ENCODE assay signal across 10 cellular contexts in genomic region chr1:84089470-84090261, GRCh38. TPM values are rescaled to one million over a fixed set of nuclear protein-coding genes. Genes with fewer than 3 reads are reported as not detected.
DNase-seq lines count a peak whose midpoint lies in the region; ATAC-seq and TF ChIP-seq lines count a peak whose summit lies in the region.
"Had no signal": no experiment of that assay in that cellular context is flagged by ENCODE, and none has a peak within 500 bp of the region (broad histone marks: within the 10 kb centered on the region; RNA-seq: fewer than 3 reads in every experiment).

No MANE protein-coding gene starts in this region.

- H3K9me3 ChIP-seq in esophagus muscularis mucosa = no peaks in the 10 kb centered on the region
- H3K9me3 ChIP-seq: tibial artery had no signal

- TF ChIP-seq CTCF in chondrocyte (IDR thresholded peaks at IDR 0.05) (no peak), type B pancreatic cell (conservative IDR thresholded peaks at IDR 0.05) (no peak), esophagus muscularis mucosa (IDR thresholded peaks at IDR 0.05) (no peak)

- no peak overlapping the region for H3K27ac ChIP-seq in esophagus muscularis mucosa (replicated peaks in 1 of 4)
- H3K27ac ChIP-seq: tibial artery had no signal

- no peaks in the 10 kb centered on the region for H3K27me3 Mint-ChIP-seq in activated CD4-positive, alpha-beta T cell treated with anti-CD3 and anti-CD28 coated beads for 36 hours
- H3K27me3 Mint-ChIP-seq in chondrocyte (ENCODE audit: low read depth) = no peaks in the 10 kb centered on the region
- H3K27me3 Mint-ChIP-seq in type B pancreatic cell = no peaks in the 10 kb centered on the region

- no peak for DNase-seq in activated CD4-positive, alpha-beta T cell treated with anti-CD3 and anti-CD28 coated beads for 36 hours
- no peak for DNase-seq in activated CD4-positive, alpha-beta T cell treated with anti-CD3 and anti-CD28 coated beads for 48 hours
- peak; percentile 27 for DNase-seq in NCI-H460 (ENCODE audit: extremely low read depth, low read depth)
- no peak for DNase-seq in chondrocyte (ENCODE audit: low spot score)
- DNase-seq in skeletal muscle cell (ENCODE audit: low read depth) = peak; percentile 45
- no peak for DNase-seq in type B pancreatic cell (ENCODE audit: extremely low spot score, unreplicated experiment)
- no peak for DNase-seq in esophagus muscularis mucosa (ENCODE audit: extremely low spot score)
- no peak for DNase-seq in NCI-H2227 treated with DMSO at 0.1 percent for 48 hours (lab: John Stamatoyannopoulos, UW)
- DNase-seq: RPMI8226, tibial artery had no signal

- no peaks in the 10 kb centered on the region for H3K27me3 ChIP-seq in esophagus muscularis mucosa
- H3K27me3 ChIP-seq: tibial artery had no signal

- intact Hi-C loops in activated CD4-positive, alpha-beta T cell treated with anti-CD3 and anti-CD28 coated beads for 36 hours (cut with DNase I, micrococcal nuclease) = loop anchor here (2.0 to 5.0 kb wide), 2 partner anchors 13 to 68 kb away; no protein-coding TSS in a partner anchor
- intact Hi-C loops in esophagus muscularis mucosa (cut with DNase I) = no loop called here

- no peak overlapping the region for H3K4me3 ChIP-seq in skeletal muscle cell (ENCODE audit: low read depth, low read length)
- no peak overlapping the region for H3K4me3 ChIP-seq in esophagus muscularis mucosa
- H3K4me3 ChIP-seq: tibial artery had no signal

- no peaks in the 10 kb centered on the region for H3K36me3 Mint-ChIP-seq in activated CD4-positive, alpha-beta T cell treated with anti-CD3 and anti-CD28 coated beads for 36 hours (ENCODE audit: low read depth)
- H3K36me3 Mint-ChIP-seq in chondrocyte (ENCODE audit: low read depth) (no peaks in the 10 kb centered on the region), type B pancreatic cell (peaks cover 7% of the 10 kb centered on the region)

- peak; percentile 82 for ATAC-seq in activated CD4-positive, alpha-beta T cell treated with anti-CD3 and anti-CD28 coated beads for 36 hours

- POLR2A ChIA-PET in activated CD4-positive, alpha-beta T cell treated with anti-CD3 and anti-CD28 coated beads for 36 hours (lab: Charles Lee) = no interaction called here

- CTCF ChIA-PET in activated CD4-positive, alpha-beta T cell treated with anti-CD3 and anti-CD28 coated beads for 36 hours (lab: Charles Lee) = interaction anchor here (0.6 to 2.7 kb wide), 7 partner anchors 9 to 471 kb away, joined by 3 to 8 read pairs (median 4); partner anchors contain the start of gene SAMD13

- no peak for TF ChIP-seq EP300 in esophagus muscularis mucosa (IDR thresholded peaks at IDR 0.05)

- H3K4me3 Mint-ChIP-seq in activated CD4-positive, alpha-beta T cell treated with anti-CD3 and anti-CD28 coated beads for 36 hours = no peak overlapping the region
- no peak overlapping the region for H3K4me3 Mint-ChIP-seq in chondrocyte (ENCODE audit: unreplicated experiment)
- no peak overlapping the region for H3K4me3 Mint-ChIP-seq in type B pancreatic cell

- H3K36me3 ChIP-seq in esophagus muscularis mucosa = no peaks in the 10 kb centered on the region
- H3K36me3 ChIP-seq: tibial artery had no signal

- TF ChIP-seq POLR2A in esophagus muscularis mucosa (IDR thresholded peaks at IDR 0.05; ENCODE audit: low read depth) = no peak

- peak overlapping the region; percentile 75 for H3K27ac Mint-ChIP-seq in activated CD4-positive, alpha-beta T cell treated with anti-CD3 and anti-CD28 coated beads for 36 hours
- H3K27ac Mint-ChIP-seq in chondrocyte (ENCODE audit: unreplicated experiment) (peak overlapping the region; percentile 47), type B pancreatic cell (no peak overlapping the region)

- peaks cover 0 to 18% (median 7%) of the 10 kb centered on the region in 4 donors for H3K4me1 ChIP-seq in esophagus muscularis mucosa

- no peaks in the 10 kb centered on the region for H3K9me3 Mint-ChIP-seq in activated CD4-positive, alpha-beta T cell treated with anti-CD3 and anti-CD28 coated beads for 36 hours (ENCODE audit: low read depth)
- H3K9me3 Mint-ChIP-seq in chondrocyte (ENCODE audit: low read depth) (no peaks in the 10 kb centered on the region), type B pancreatic cell (no peaks in the 10 kb centered on the region)

- peaks cover 32% of the 10 kb centered on the region for H3K4me1 Mint-ChIP-seq in activated CD4-positive, alpha-beta T cell treated with anti-CD3 and anti-CD28 coated beads for 36 hours
- H3K4me1 Mint-ChIP-seq in chondrocyte (ENCODE audit: low read depth) = peaks cover 23% of the 10 kb centered on the region
- no peaks in the 10 kb centered on the region for H3K4me1 Mint-ChIP-seq in type B pancreatic cell (ENCODE audit: unreplicated experiment)

RNA-seq across cellular contexts. Expression of gene PRKACB, which starts 54.4 kb away (rescaled TPM):
- 10 to 100 TPM; 22.2 to 25.5 TPM for total RNA-seq in activated CD4-positive, alpha-beta T cell treated with anti-CD3 and anti-CD28 coated beads for 36 hours
- 44.0 and 46.3 TPM in 2 replicates for total RNA-seq in NCI-H460 (2014; rRNA removed; shearing (Covaris generic))
- polyA plus RNA-seq in NCI-H460 (2014; cell fraction: nucleus; rRNA removed) = 13.2 and 18.3 TPM in 2 replicates
- 34.9 to 44.2 TPM (median 43.1 TPM) in 3 replicates for total RNA-seq in chondrocyte
- total RNA-seq in type B pancreatic cell (ENCODE audit: low replicate concordance) = 22.5 and 36.0 TPM in 2 replicates
- 10 to 100 TPM; 44.4 to 59.4 (median 52.3) TPM for total RNA-seq in esophagus muscularis mucosa

Comparison
In these comparisons a context has a peak if more than half of its experiments do, and no peak if none do; other contexts are left out.
1. DNase-seq: peak in NCI-H460 (single experiment) and skeletal muscle cell (single experiment); none in activated CD4-positive, alpha-beta T cell treated with anti-CD3 and anti-CD28 coated beads for 36 hours (single experiment), activated CD4-positive, alpha-beta T cell treated with anti-CD3 and anti-CD28 coated beads for 48 hours (single experiment), chondrocyte (single experiment), type B pancreatic cell (single experiment), esophagus muscularis mucosa (single experiment) and NCI-H2227 treated with DMSO at 0.1 percent for 48 hours (single experiment).